Comparison of ENCODE assay signal across 12 cellular contexts in the genomic region with DNA sequence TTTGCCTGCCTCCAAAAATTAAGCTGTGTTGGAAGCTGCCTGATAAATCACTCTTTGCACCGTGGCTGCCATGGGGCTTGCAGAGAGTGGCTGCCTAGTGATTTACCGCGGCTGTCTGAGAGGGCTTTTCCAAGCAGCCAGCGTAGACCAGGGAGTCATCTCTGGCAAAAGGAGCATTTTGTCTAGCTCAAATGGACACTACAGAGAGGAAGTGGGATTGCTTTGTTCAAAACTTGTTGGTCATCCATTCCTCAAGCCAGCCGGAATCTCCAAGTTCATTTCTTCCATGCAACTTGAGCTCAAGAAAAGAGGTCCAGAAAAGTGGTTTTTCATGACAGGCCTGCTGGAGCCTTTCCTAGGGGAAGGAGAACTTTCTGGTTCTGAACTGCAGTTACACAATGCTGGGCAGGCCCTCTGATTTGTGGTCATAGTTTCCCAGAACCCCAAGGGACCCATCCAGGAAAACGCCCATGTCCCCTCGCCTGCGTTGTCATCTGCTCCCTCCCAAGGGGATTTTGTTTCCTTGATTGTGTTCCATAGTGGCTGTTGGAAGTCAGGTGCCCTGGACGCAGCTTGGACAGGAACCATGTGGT.
DNase-seq lines count a peak whose midpoint lies in the region; ATAC-seq lines count a peak whose summit lies in the region.
"Had no signal": no experiment of that assay in that cellular context is flagged by ENCODE, and none has a peak within 500 bp of the region (broad histone marks: within the 10 kb centered on the region; RNA-seq: fewer than 3 reads in every experiment).

No MANE protein-coding gene starts in this region.

- H3K79me1 ChIP-seq in neuronal stem cell (ENCODE audit: low read depth, low read length) = no peaks in the 10 kb centered on the region

- H3K27me3 Mint-ChIP-seq in CD4-positive, alpha-beta memory T cell = no peaks in the 10 kb centered on the region

- H3K18ac ChIP-seq in neuronal stem cell (ENCODE audit: low read length) = peak overlapping the region; percentile 55

- POLR2A ChIA-PET in CD4-positive, alpha-beta memory T cell (lab: Charles Lee; ENCODE audit: partially characterized antibody) = no interaction called here

- no peak overlapping the region for H4K8ac ChIP-seq in neuronal stem cell (ENCODE audit: low read depth, low read length)

- CTCF ChIA-PET in CD4-positive, alpha-beta memory T cell (lab: Charles Lee; ENCODE audit: partially characterized antibody) = interaction anchor here (1.3 kb wide), 1 partner anchor 182 kb away, joined by 3 read pairs; no protein-coding TSS in a partner anchor

- H3K23ac ChIP-seq in neuronal stem cell (ENCODE audit: low read depth, low read length, poor library complexity) = no peak overlapping the region

- H3K4me2 ChIP-seq in neuronal stem cell (ENCODE audit: insufficient read depth, low read length, poor library complexity, severe bottlenecking) = no peak overlapping the region

- no peaks in the 10 kb centered on the region for H3K27me3 ChIP-seq in neuronal stem cell (ENCODE audit: control insufficient read depth in 3 of 3, insufficient read depth in 3 of 3, low read depth in 1 of 3, low read length in 3 of 3)
- H3K27me3 ChIP-seq in CD4-positive, alpha-beta memory T cell (ENCODE audit: insufficient read depth, low read length) = no peaks in the 10 kb centered on the region

- H3K27ac Mint-ChIP-seq in CD4-positive, alpha-beta memory T cell = peak overlapping the region in 1 of 7 donors; percentile 73
- H3K27ac Mint-ChIP-seq: stimulated activated naive CD8-positive, alpha-beta T cell treated with anti-CD3 and anti-CD28 coated beads, Interleukin-15, Interleukin-2, amounts not matched to agents 100 ng/mL and 50 ng/mL, for 24 hours had no signal

- H3K9me3 Mint-ChIP-seq in CD4-positive, alpha-beta memory T cell = no peaks in the 10 kb centered on the region
- H3K9me3 Mint-ChIP-seq: activated T-cell treated with anti-CD3 and anti-CD28 coated beads, Interleukin-2, amount 50 U/mL, for 4 hours; stimulated activated naive CD8-positive, alpha-beta T cell treated with anti-CD3 and anti-CD28 coated beads, Interleukin-15, Interleukin-2, amounts not matched to agents 100 ng/mL and 50 ng/mL, for 24 hours had no signal

- peaks cover 5 to 29% of the 10 kb centered on the region in 2 donors for H3K4me1 ChIP-seq in neuronal stem cell (ENCODE audit: control insufficient read depth in 2 of 2, insufficient read depth in 1 of 2, low read depth in 1 of 2, low read length in 2 of 2)
- H3K4me1 ChIP-seq in CD4-positive, alpha-beta memory T cell (ENCODE audit: insufficient read depth, low read length) = peaks cover 9% of the 10 kb centered on the region

- no peak overlapping the region for H3K4ac ChIP-seq in neuronal stem cell (ENCODE audit: low read length)

- no peaks in the 10 kb centered on the region for H3K36me3 Mint-ChIP-seq in CD4-positive, alpha-beta memory T cell

- ATAC-seq in Right ventricle myocardium inferior (peak; percentile 89), HG03175 (IDR thresholded peaks at IDR 0.05; ENCODE audit: unreplicated experiment) (no peak), GM19023 (IDR thresholded peaks at IDR 0.05; ENCODE audit: unreplicated experiment) (no peak)
- ATAC-seq: activated T-cell treated with anti-CD3 and anti-CD28 coated beads, Interleukin-2, amount 50 U/mL, for 4 hours had no signal

- H3K27ac ChIP-seq in neuronal stem cell (replicated peaks; ENCODE audit: low read length) = no peak overlapping the region
- no peak overlapping the region for H3K27ac ChIP-seq in CD4-positive, alpha-beta memory T cell (ENCODE audit: low read depth, low read length)
- H3K27ac ChIP-seq: 22Rv1 had no signal

- H2BK15ac ChIP-seq in neuronal stem cell (ENCODE audit: low read length) = no peak overlapping the region

- H2BK5ac ChIP-seq in neuronal stem cell (ENCODE audit: low read length) = no peak overlapping the region

- DNase-seq in DMS 273 (lab: John Stamatoyannopoulos, UW; ENCODE audit: unreplicated experiment) = peak; percentile 41
- DNase-seq in DMS 273 treated with DMSO at 0.1 percent for 48 hours (lab: John Stamatoyannopoulos, UW) = no peak
- DNase-seq in Right ventricle myocardium inferior (ENCODE audit: missing footprints) = peak; percentile 71
- no peak for DNase-seq in neuronal stem cell (ENCODE audit: low spot score)
- DNase-seq in ureter (ENCODE audit: low spot score) = peak; percentile 56
- DNase-seq in CD4-positive, alpha-beta memory T cell = no peak
- DNase-seq: activated T-cell treated with anti-CD3 and anti-CD28 coated beads, Interleukin-2, amount 50 U/mL, for 4 hours; NCI-H1105 treated with DMSO at 0.1 percent for 48 hours had no signal

- H3K14ac ChIP-seq in neuronal stem cell (ENCODE audit: low read length) = no peak overlapping the region

- no peaks in the 10 kb centered on the region for H3K36me3 ChIP-seq in neuronal stem cell (replicated peaks in 1 of 2; ENCODE audit: control insufficient read depth in 2 of 2, insufficient read depth in 2 of 2, low read length in 2 of 2)
- H3K36me3 ChIP-seq in CD4-positive, alpha-beta memory T cell (ENCODE audit: insufficient read depth, low read length) = no peaks in the 10 kb centered on the region

- H3K4me1 Mint-ChIP-seq in CD4-positive, alpha-beta memory T cell = peaks cover 4 to 23% (median 13%) of the 10 kb centered on the region in 4 donors

- peak overlapping the region; percentile 77 for H2AFZ ChIP-seq in neuronal stem cell (ENCODE audit: low read length)

- H2BK12ac ChIP-seq in neuronal stem cell (ENCODE audit: low read length) = no peak overlapping the region

- H3K9me3 ChIP-seq in neuronal stem cell (replicated peaks in 1 of 2; ENCODE audit: control insufficient read depth in 2 of 2, insufficient read depth in 1 of 2, low read depth in 1 of 2, low read length in 2 of 2) = no peaks in the 10 kb centered on the region
- H3K9me3 ChIP-seq in CD4-positive, alpha-beta memory T cell (ENCODE audit: control insufficient read depth in 1 of 2, low read length in 2 of 2) = no peaks in the 10 kb centered on the region

- no peak overlapping the region for H2BK120ac ChIP-seq in neuronal stem cell (ENCODE audit: low read depth, low read length)

- H3K4me3 ChIP-seq in neuronal stem cell (ENCODE audit: low read length in 2 of 2) = no peak overlapping the region
- H3K4me3 ChIP-seq in CD4-positive, alpha-beta memory T cell (ENCODE audit: low read length in 2 of 2) = no peak overlapping the region

- no peak overlapping the region for H2AK5ac ChIP-seq in neuronal stem cell (ENCODE audit: low read depth, low read length)

- intact Hi-C loops in Right ventricle myocardium inferior (cut with DNase I) = loop anchor here (5.0 kb wide), 1 partner anchor 57 kb away; no protein-coding TSS in a partner anchor
- intact Hi-C loops in CD4-positive, alpha-beta memory T cell (cut with micrococcal nuclease) = loop anchor here (5.0 kb wide), 1 partner anchor 107 kb away; no protein-coding TSS in a partner anchor

- no peak overlapping the region for H4K91ac ChIP-seq in neuronal stem cell (ENCODE audit: low read depth, low read length, poor library complexity)

- WGBS in neuronal stem cell (ENCODE audit: extremely low coverage in 2 of 2, insufficient read length in 2 of 2, insufficient replicate concordance in 1 of 2), 2 donors = no CpG with 5 or more reads among the region's 9 CpGs

- no peak overlapping the region for H3K4me3 Mint-ChIP-seq in CD4-positive, alpha-beta memory T cell
- H3K4me3 Mint-ChIP-seq: activated T-cell treated with anti-CD3 and anti-CD28 coated beads, Interleukin-2, amount 50 U/mL, for 4 hours; stimulated activated naive CD8-positive, alpha-beta T cell treated with anti-CD3 and anti-CD28 coated beads, Interleukin-15, Interleukin-2, amounts not matched to agents 100 ng/mL and 50 ng/mL, for 24 hours had no signal

- H3K9ac ChIP-seq in neuronal stem cell (ENCODE audit: low read depth, low read length, poor library complexity) = no peak overlapping the region

Comparison
In these comparisons a context has a peak if more than half of its experiments do, and no peak if none do; other contexts are left out.
1. DNase-seq: peak in DMS 273 (single experiment), Right ventricle myocardium inferior (single experiment) and ureter (single experiment); none in DMS 273 treated with DMSO at 0.1 percent for 48 hours (single experiment), neuronal stem cell (single experiment) and CD4-positive, alpha-beta memory T cell (0 of 5).